Comparison of ENCODE assay signal across 28 cellular contexts in the genomic region with DNA sequence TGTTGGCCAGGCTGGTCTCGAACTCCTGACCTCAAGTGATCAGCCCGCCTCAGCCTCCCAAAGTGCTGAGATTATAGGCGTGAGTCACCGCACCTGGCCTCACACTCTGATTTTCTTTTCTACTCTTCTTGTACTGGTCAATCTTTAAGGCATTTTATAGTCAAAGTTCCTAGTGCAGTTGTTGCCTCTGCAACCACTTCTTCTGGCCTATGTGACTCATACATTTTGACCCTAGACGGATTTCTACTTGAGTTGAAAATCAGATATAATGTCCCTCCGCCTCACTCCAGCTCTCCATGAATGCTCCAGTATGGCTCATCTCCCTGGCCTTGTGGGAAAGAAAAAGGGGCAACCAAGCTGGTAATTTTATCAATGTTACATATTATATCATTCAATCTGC.
"Had no signal": no experiment of that assay in that cellular context is flagged by ENCODE, and none has a peak within 500 bp of the region (broad histone marks: within the 10 kb centered on the region; RNA-seq: fewer than 3 reads in every experiment).

No MANE protein-coding gene starts in this region.

- H3K4me3 ChIP-seq: esophagus squamous epithelium, gastroesophageal sphincter, left ventricle myocardium inferior, lower lobe of right lung, neural progenitor cell, pancreas, right lobe of liver, spleen, thoracic aorta, transverse colon had no signal

- H3K9ac ChIP-seq: neural progenitor cell had no signal

- H3K36me3 Mint-ChIP-seq: immature natural killer cell; memory B cell; natural killer cell treated with Interleukin-12 subunit alpha and Interleukin-12 subunit beta and Interleukin-15 and Interleukin-18, amount 100 ng/mL, for 72 hours; stimulated activated naive B cell treated with anti-CD40 and anti-IgM and Interleukin-4, amounts not matched to agents 10 μg/mL and 1 μg/mL and 100 μg/mL, for 72 hours had no signal

- H3K36me3 ChIP-seq: left ventricle myocardium inferior, lower lobe of right lung, neural progenitor cell, pancreas, right lobe of liver, spleen, thoracic aorta, transverse colon had no signal

- H3K4me2 ChIP-seq: neural progenitor cell had no signal

- H3K4me1 ChIP-seq: esophagus squamous epithelium, neural progenitor cell, pancreas, spleen had no signal

- H3K27me3 ChIP-seq: esophagus squamous epithelium, gastroesophageal sphincter, neural progenitor cell, pancreas, right lobe of liver, spleen, transverse colon had no signal

- DNase-seq: effector memory CD8-positive, alpha-beta T cell; esophagus squamous epithelium; foreskin fibroblast; glutamatergic neuron; immature natural killer cell; kidney; left cardiac atrium; left ventricle myocardium inferior; lower lobe of right lung; midbrain; occipital lobe; pancreas; retina; right lobe of liver; spleen; stimulated activated CD4-positive, alpha-beta T cell treated with anti-CD3 and anti-CD28 coated beads, Interleukin-15, amount 100 ng/mL, for 24 hours; stimulated activated CD4-positive, alpha-beta T cell treated with anti-CD3 and anti-CD28 coated beads, Interleukin-1b, Interleukin-23, amount 100 ng/mL, for 48 hours; stimulated activated CD4-positive, alpha-beta T cell treated with anti-CD3 and anti-CD28 coated beads, Interleukin-4, amount 100 ng/mL, for 4 hours; stimulated activated naive B cell treated with anti-CD40 and anti-IgM and Interleukin-4, amounts not matched to agents 10 μg/mL and 1 μg/mL and 100 μg/mL, for 72 hours; stimulated activated naive CD8-positive, alpha-beta T cell treated with anti-CD3 and anti-CD28 coated beads, Interleukin-15, amount 100 ng/mL, for 72 hours; transverse colon had no signal

- H3K27ac ChIP-seq: esophagus squamous epithelium, gastroesophageal sphincter, left ventricle myocardium inferior, lower lobe of right lung, neural progenitor cell, pancreas, right lobe of liver, spleen, thoracic aorta, transverse colon had no signal

- H3K4me3 Mint-ChIP-seq: dendritic cell treated with granulocyte-macrophage colony-stimulating factor and Interleukin-4, amounts not matched to agents 40 ng/mL and 50 ng/mL, for 4 days; effector memory CD8-positive, alpha-beta T cell; immature natural killer cell; memory B cell; natural killer cell treated with Interleukin-12 subunit alpha and Interleukin-12 subunit beta and Interleukin-15 and Interleukin-18, amount 100 ng/mL, for 72 hours; neural progenitor cell; stimulated activated naive B cell treated with anti-CD40 and anti-IgM and Interleukin-4, amounts not matched to agents 10 μg/mL and 1 μg/mL and 100 μg/mL, for 72 hours; stimulated activated naive CD8-positive, alpha-beta T cell treated with anti-CD3 and anti-CD28 coated beads, Interleukin-15, amount 100 ng/mL, for 72 hours had no signal

- H3K27me3 Mint-ChIP-seq: stimulated activated naive B cell treated with anti-CD40 and anti-IgM and Interleukin-4, amounts not matched to agents 10 μg/mL and 1 μg/mL and 100 μg/mL, for 72 hours had no signal

- H3K27ac Mint-ChIP-seq: dendritic cell treated with granulocyte-macrophage colony-stimulating factor and Interleukin-4, amounts not matched to agents 40 ng/mL and 50 ng/mL, for 4 days; effector memory CD8-positive, alpha-beta T cell; immature natural killer cell; memory B cell; natural killer cell treated with Interleukin-12 subunit alpha and Interleukin-12 subunit beta and Interleukin-15 and Interleukin-18, amount 100 ng/mL, for 72 hours; neural progenitor cell; progenitor cell of endocrine pancreas; stimulated activated naive B cell treated with anti-CD40 and anti-IgM and Interleukin-4, amounts not matched to agents 10 μg/mL and 1 μg/mL and 100 μg/mL, for 72 hours; stimulated activated naive CD8-positive, alpha-beta T cell treated with anti-CD3 and anti-CD28 coated beads, Interleukin-15, amount 100 ng/mL, for 72 hours had no signal

- H3K4me1 Mint-ChIP-seq: immature natural killer cell; memory B cell; neural progenitor cell; stimulated activated naive CD8-positive, alpha-beta T cell treated with anti-CD3 and anti-CD28 coated beads, Interleukin-15, amount 100 ng/mL, for 72 hours had no signal

- ATAC-seq: effector memory CD8-positive, alpha-beta T cell; gastroesophageal sphincter; left cardiac atrium; lower lobe of right lung; natural killer cell treated with Interleukin-12 subunit alpha and Interleukin-12 subunit beta and Interleukin-15 and Interleukin-18, amount 100 ng/mL, for 72 hours; pancreas; right lobe of liver; stimulated activated naive B cell treated with anti-CD40 and anti-IgM and Interleukin-4, amounts not matched to agents 10 μg/mL and 1 μg/mL and 100 μg/mL, for 72 hours; stimulated activated naive CD8-positive, alpha-beta T cell treated with anti-CD3 and anti-CD28 coated beads, Interleukin-15, amount 100 ng/mL, for 72 hours had no signal

- H2AFZ ChIP-seq: neural progenitor cell had no signal

- H3K9me3 ChIP-seq: esophagus squamous epithelium, gastroesophageal sphincter, left ventricle myocardium inferior, lower lobe of right lung, pancreas, right lobe of liver, spleen, thoracic aorta, transverse colon had no signal
